2 cellular contexts compared by ENCODE assay signal in the genomic region with DNA sequence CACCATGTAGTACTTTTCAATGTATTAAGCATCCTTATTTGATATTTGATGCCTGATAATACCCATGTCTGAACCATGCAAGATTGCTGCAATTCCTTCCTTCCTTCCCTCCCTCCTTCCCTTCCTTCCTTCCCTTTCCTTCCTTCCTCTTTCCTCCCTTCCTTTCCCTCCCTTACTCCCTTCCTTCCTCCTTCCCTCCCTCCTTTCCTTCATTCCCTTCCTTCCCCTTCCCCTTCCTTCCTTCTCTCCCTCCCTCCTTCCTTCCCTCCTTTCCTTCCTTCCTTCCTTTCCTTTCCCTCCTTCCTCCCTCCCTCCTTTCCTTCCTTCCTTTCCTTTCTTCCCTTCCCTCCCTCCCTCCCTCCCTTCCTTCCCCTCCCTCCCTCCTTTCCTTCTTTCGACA.
TF ChIP-seq lines count a peak whose summit lies in the region.

No MANE protein-coding gene starts in this region.

TF ChIP-seq in HepG2, 621 proteins besides CTCF, POLR2A, EP300 and RAD21:
- TF ChIP-seq ZFYVE20 (CRISPR knock-in tag; IDR thresholded peaks at IDR 0.05; ENCODE audit: borderline replicate concordance, low read depth) (no peak), ZNF572 (CRISPR knock-in tag; IDR thresholded peaks at IDR 0.05) (no peak), SP2 (CRISPR knock-in tag; IDR thresholded peaks at IDR 0.05) (no peak), ZNF383 (CRISPR knock-in tag; IDR thresholded peaks at IDR 0.05; ENCODE audit: borderline replicate concordance) (no peak), ZNF260 (CRISPR knock-in tag; IDR thresholded peaks at IDR 0.05; ENCODE audit: borderline replicate concordance, low read depth) (no peak), ZNF569 (CRISPR knock-in tag; IDR thresholded peaks at IDR 0.05; ENCODE audit: borderline replicate concordance) (no peak), PCBP2 (optimal IDR thresholded peaks at IDR 0.05; ENCODE audit: low read depth, low read length, poor library complexity, severe bottlenecking) (peak; percentile 75), PLRG1 (conservative IDR thresholded peaks at IDR 0.05) (no peak)

TF ChIP-seq in HEK293, 187 proteins besides CTCF, POLR2A, EP300 and RAD21:
- TF ChIP-seq PRDM1 (tag by site-specific recombination; IDR thresholded peaks at IDR 0.05) (peak; percentile 46; the same call in 1 of the 2 replicates), ZNF366 (tag by site-specific recombination; conservative IDR thresholded peaks at IDR 0.05) (peak; percentile 83), ZNF112 (tag by site-specific recombination; IDR thresholded peaks at IDR 0.05) (no peak)
- TF ChIP-seq, protein P1, sequence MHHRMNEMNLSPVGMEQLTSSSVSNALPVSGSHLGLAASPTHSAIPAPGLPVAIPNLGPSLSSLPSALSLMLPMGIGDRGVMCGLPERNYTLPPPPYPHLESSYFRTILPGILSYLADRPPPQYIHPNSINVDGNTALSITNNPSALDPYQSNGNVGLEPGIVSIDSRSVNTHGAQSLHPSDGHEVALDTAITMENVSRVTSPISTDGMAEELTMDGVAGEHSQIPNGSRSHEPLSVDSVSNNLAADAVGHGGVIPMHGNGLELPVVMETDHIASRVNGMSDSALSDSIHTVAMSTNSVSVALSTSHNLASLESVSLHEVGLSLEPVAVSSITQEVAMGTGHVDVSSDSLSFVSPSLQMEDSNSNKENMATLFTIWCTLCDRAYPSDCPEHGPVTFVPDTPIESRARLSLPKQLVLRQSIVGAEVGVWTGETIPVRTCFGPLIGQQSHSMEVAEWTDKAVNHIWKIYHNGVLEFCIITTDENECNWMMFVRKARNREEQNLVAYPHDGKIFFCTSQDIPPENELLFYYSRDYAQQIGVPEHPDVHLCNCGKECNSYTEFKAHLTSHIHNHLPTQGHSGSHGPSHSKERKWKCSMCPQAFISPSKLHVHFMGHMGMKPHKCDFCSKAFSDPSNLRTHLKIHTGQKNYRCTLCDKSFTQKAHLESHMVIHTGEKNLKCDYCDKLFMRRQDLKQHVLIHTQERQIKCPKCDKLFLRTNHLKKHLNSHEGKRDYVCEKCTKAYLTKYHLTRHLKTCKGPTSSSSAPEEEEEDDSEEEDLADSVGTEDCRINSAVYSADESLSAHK (tag by site-specific recombination; IDR thresholded peaks at IDR 0.05): no peak
- TF ChIP-seq, protein P2, sequence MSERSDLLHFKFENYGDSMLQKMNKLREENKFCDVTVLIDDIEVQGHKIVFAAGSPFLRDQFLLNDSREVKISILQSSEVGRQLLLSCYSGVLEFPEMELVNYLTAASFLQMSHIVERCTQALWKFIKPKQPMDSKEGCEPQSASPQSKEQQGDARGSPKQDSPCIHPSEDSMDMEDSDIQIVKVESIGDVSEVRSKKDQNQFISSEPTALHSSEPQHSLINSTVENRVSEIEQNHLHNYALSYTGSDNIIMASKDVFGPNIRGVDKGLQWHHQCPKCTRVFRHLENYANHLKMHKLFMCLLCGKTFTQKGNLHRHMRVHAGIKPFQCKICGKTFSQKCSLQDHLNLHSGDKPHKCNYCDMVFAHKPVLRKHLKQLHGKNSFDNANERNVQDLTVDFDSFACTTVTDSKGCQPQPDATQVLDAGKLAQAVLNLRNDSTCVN (tag by site-specific recombination; optimal IDR thresholded peaks at IDR 0.05): no peak
- TF ChIP-seq, protein P3, sequence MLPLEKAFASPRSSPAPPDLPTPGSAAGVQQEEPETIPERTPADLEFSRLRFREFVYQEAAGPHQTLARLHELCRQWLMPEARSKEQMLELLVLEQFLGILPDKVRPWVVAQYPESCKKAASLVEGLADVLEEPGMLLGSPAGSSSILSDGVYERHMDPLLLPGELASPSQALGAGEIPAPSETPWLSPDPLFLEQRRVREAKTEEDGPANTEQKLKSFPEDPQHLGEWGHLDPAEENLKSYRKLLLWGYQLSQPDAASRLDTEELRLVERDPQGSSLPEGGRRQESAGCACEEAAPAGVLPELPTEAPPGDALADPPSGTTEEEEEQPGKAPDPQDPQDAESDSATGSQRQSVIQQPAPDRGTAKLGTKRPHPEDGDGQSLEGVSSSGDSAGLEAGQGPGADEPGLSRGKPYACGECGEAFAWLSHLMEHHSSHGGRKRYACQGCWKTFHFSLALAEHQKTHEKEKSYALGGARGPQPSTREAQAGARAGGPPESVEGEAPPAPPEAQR (tag by site-specific recombination; IDR thresholded peaks at IDR 0.05): no peak
